Comparison of ENCODE assay signal across 32 cellular contexts in the genomic region with DNA sequence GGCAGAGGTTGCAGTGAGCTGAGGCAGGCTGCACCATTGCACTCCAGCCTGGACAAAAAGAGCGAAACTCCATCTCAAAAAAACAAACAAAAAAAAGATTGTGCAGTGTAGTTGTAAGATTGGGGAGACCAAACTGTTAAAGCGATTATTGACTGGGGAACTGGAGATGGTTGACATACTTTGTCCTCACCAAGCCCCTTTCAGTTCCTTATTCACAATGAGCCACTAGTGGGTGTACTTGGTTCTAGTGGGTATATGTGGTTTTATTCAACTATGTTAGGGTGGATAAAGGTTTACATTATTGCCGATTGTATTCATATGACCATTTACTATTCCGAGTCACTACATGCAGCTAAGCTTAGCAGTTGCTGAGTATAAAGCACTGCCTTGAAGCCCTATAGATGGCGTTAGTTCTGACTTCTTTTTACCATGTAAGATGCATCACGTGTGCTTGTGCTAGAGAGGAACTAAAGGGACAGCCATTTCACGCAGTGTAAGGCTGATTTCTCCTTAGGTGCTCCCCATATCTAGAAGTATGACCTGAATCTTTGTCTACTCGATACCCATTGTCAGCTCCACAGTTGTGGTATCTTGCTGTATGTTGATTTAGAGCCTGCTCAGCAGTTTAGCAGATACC. TPM values are rescaled to one million over a fixed set of nuclear protein-coding genes. Genes with fewer than 3 reads are reported as not detected.
DNase-seq lines count a peak whose midpoint lies in the region; FAIRE-seq and TF ChIP-seq lines count a peak whose summit lies in the region.
"Had no signal": no experiment of that assay in that cellular context is flagged by ENCODE, and none has a peak within 500 bp of the region (broad histone marks: within the 10 kb centered on the region; RNA-seq: fewer than 3 reads in every experiment).

No MANE protein-coding gene starts in this region.

- H3K36me3 ChIP-seq in OCI-LY7 (ENCODE audit: insufficient read depth, low read length) (peaks cover 85% of the 10 kb centered on the region), smooth muscle cell (ENCODE audit: low read depth) (peaks cover 23% of the 10 kb centered on the region)

- POLR2A ChIA-PET in OCI-LY7 (lab: Charles Lee), result interaction anchor here (0.5 to 1.1 kb wide), 6 partner anchors 8 to 426 kb away, joined by 3 to 7 read pairs (median 4); no protein-coding TSS in a partner anchor

- H3K9ac ChIP-seq in smooth muscle cell (ENCODE audit: low read depth), result peak overlapping the region; percentile 17
- H3K9ac ChIP-seq: parathyroid adenoma, SK-N-SH had no signal

- H3K4me1 Mint-ChIP-seq in dendritic cell treated with granulocyte-macrophage colony-stimulating factor and Interleukin-4, amounts not matched to agents 40 ng/mL and 50 ng/mL, for 4 days (ENCODE audit: low read depth), result peaks cover 36% of the 10 kb centered on the region
- H3K4me1 Mint-ChIP-seq: nephron had no signal

- peak overlapping the region; percentile 87 for H3K27ac Mint-ChIP-seq in dendritic cell treated with granulocyte-macrophage colony-stimulating factor and Interleukin-4, amounts not matched to agents 40 ng/mL and 50 ng/mL, for 4 days
- H3K27ac Mint-ChIP-seq: activated CD8-positive, alpha-beta T cell treated with anti-CD3 and anti-CD28 coated beads, Interleukin-2, amount 10 ng/mL, durations not matched to agents 7 days and 5 days; activated naive CD8-positive, alpha-beta T cell treated with anti-CD3 and anti-CD28 coated beads, Interleukin-2, amount 10 ng/mL, durations not matched to agents 7 days and 5 days; nephron; T-helper 17 cell had no signal

- TF ChIP-seq CTCF in OCI-LY7 (conservative IDR thresholded peaks at IDR 0.05; ENCODE audit: low read length), result 0 out of 2 replicates have a peak, but pooled peaks have one; percentile 25
- no peak for TF ChIP-seq CTCF in smooth muscle cell (IDR thresholded peaks at IDR 0.05; ENCODE audit: borderline replicate concordance, insufficient read depth, poor library complexity, severe bottlenecking)

- 87% methylated on average over 8 of the region's 8 CpGs for WGBS in smooth muscle cell (ENCODE audit: low lambda C conversion rate)

- H3K27ac ChIP-seq in OCI-LY7 (ENCODE audit: low read depth, low read length, poor library complexity, severe bottlenecking) (no peak overlapping the region), smooth muscle cell (ENCODE audit: low read depth) (peak overlapping the region; percentile 54)
- H3K27ac ChIP-seq: dorsolateral prefrontal cortex, parathyroid adenoma, right atrium auricular region, transverse colon had no signal

- H3K4me2 ChIP-seq in OCI-LY7 (ENCODE audit: low read length) (no peak overlapping the region), smooth muscle cell (no peak overlapping the region)
- H3K4me2 ChIP-seq: SK-N-SH had no signal

- H3K4me3 Mint-ChIP-seq in dendritic cell treated with granulocyte-macrophage colony-stimulating factor and Interleukin-4, amounts not matched to agents 40 ng/mL and 50 ng/mL, for 4 days, result no peak overlapping the region
- H3K4me3 Mint-ChIP-seq: activated CD8-positive, alpha-beta T cell treated with anti-CD3 and anti-CD28 coated beads, Interleukin-2, amount 10 ng/mL, durations not matched to agents 7 days and 5 days; activated naive CD8-positive, alpha-beta T cell treated with anti-CD3 and anti-CD28 coated beads, Interleukin-2, amount 10 ng/mL, durations not matched to agents 7 days and 5 days; CD14-positive monocyte; nephron; T-helper 17 cell had no signal

- no peaks in the 10 kb centered on the region for H3K27me3 ChIP-seq in smooth muscle cell (ENCODE audit: low read depth)
- H3K27me3 ChIP-seq: dorsolateral prefrontal cortex, right atrium auricular region, transverse colon had no signal

- CTCF ChIA-PET in OCI-LY7 (lab: Charles Lee; ENCODE audit: unreplicated experiment), result no interaction called here

- intact Hi-C loops in OCI-LY7 (cut with micrococcal nuclease; ENCODE audit: unreplicated experiment), result no loop called here
- intact Hi-C loops in dendritic cell treated with granulocyte-macrophage colony-stimulating factor and Interleukin-4, amounts not matched to agents 40 ng/mL and 50 ng/mL, for 4 days (cut with micrococcal nuclease), result no loop called here

- FAIRE-seq in GM12891 (lab: Jason Lieb, UNC), result peak; percentile 71
- FAIRE-seq: GM12892 had no signal

- H2AFZ ChIP-seq in OCI-LY7 (ENCODE audit: low read length) (no peak overlapping the region), smooth muscle cell (ENCODE audit: low read depth) (no peak overlapping the region)
- H2AFZ ChIP-seq: parathyroid adenoma had no signal

- H3K79me2 ChIP-seq in OCI-LY7 (ENCODE audit: insufficient read depth, low read depth, low read length) (no peaks in the 10 kb centered on the region), smooth muscle cell (ENCODE audit: low read depth) (no peaks in the 10 kb centered on the region)
- H3K79me2 ChIP-seq: parathyroid adenoma had no signal

- no TSS peak for BruUV-seq in OCI-LY7 (replicated peaks; lab: Mats Ljungman, UMichigan)

- no peaks in the 10 kb centered on the region for H3K9me3 Mint-ChIP-seq in dendritic cell treated with granulocyte-macrophage colony-stimulating factor and Interleukin-4, amounts not matched to agents 40 ng/mL and 50 ng/mL, for 4 days
- H3K9me3 Mint-ChIP-seq: activated naive CD8-positive, alpha-beta T cell treated with anti-CD3 and anti-CD28 coated beads, Interleukin-2, amount 10 ng/mL, durations not matched to agents 7 days and 5 days; CD14-positive monocyte; nephron had no signal

- no peak for DNase-seq in GM12891 (ENCODE audit: insufficient read length, low spot score)
- DNase-seq in OCI-LY7 (ENCODE audit: low spot score), result no peak
- DNase-seq in smooth muscle cell (lab: John Stamatoyannopoulos, UW; ENCODE audit: unreplicated experiment), result no peak
- DNase-seq in activated T-cell treated with anti-CD3 and anti-CD28 coated beads, Interleukin-2, amount 50 U/mL, for 1 hour, result no peak
- DNase-seq in DMS53 treated with DMSO at 0.1 percent for 48 hours (lab: John Stamatoyannopoulos, UW; ENCODE audit: unreplicated experiment), result no peak
- no peak for DNase-seq in GM03348 (ENCODE audit: low spot score)
- DNase-seq: activated CD8-positive, alpha-beta T cell treated with anti-CD3 and anti-CD28 coated beads, Interleukin-2, amount 10 ng/mL, durations not matched to agents 7 days and 5 days; activated effector memory CD4-positive, alpha-beta T cell treated with Interleukin-2 at 50 U/mL for 16 hours; activated naive CD8-positive, alpha-beta T cell treated with anti-CD3 and anti-CD28 coated beads, Interleukin-2, amount 10 ng/mL, durations not matched to agents 7 days and 5 days; Calu3; DND-41; dorsolateral prefrontal cortex; GOT3; IMR-90; islet precursor cell; NCI-H2081; NCI-H226; NCI-H748 treated with DMSO at 0.1 percent for 48 hours; RPMI8226; SK-N-SH; stimulated activated CD4-positive, alpha-beta T cell treated with anti-CD3 and anti-CD28 coated beads, Interleukin-2, amount 100 ng/mL, for 24 hours; T-helper 17 cell; transverse colon had no signal

- H4K20me1 ChIP-seq in OCI-LY7 (ENCODE audit: insufficient read depth, low read length) (no peaks in the 10 kb centered on the region), smooth muscle cell (ENCODE audit: low read depth) (peaks cover 43% of the 10 kb centered on the region)

- H3K9me2 ChIP-seq in OCI-LY7 (ENCODE audit: insufficient read depth, low read length), result no peaks in the 10 kb centered on the region
- H3K9me2 ChIP-seq: SK-N-SH had no signal

- TF ChIP-seq POLR2A in GM12891 (IDR thresholded peaks at IDR 0.05; ENCODE audit: low read depth, low read length), result 0 out of 2 replicates have a peak, but pooled peaks have one; percentile 19

- no peaks in the 10 kb centered on the region for H3K27me3 Mint-ChIP-seq in dendritic cell treated with granulocyte-macrophage colony-stimulating factor and Interleukin-4, amounts not matched to agents 40 ng/mL and 50 ng/mL, for 4 days
- H3K27me3 Mint-ChIP-seq: activated naive CD8-positive, alpha-beta T cell treated with anti-CD3 and anti-CD28 coated beads, Interleukin-2, amount 10 ng/mL, durations not matched to agents 7 days and 5 days; T-helper 17 cell had no signal

- peaks cover 93% of the 10 kb centered on the region for H3K36me3 Mint-ChIP-seq in dendritic cell treated with granulocyte-macrophage colony-stimulating factor and Interleukin-4, amounts not matched to agents 40 ng/mL and 50 ng/mL, for 4 days (ENCODE audit: low read depth)

- H3K4me3 ChIP-seq in OCI-LY7 (ENCODE audit: low read depth, low read length, poor library complexity, severe bottlenecking) (no peak overlapping the region), smooth muscle cell (no peak overlapping the region)
- H3K4me3 ChIP-seq: dorsolateral prefrontal cortex, right atrium auricular region, transverse colon had no signal

- no peaks in the 10 kb centered on the region for H3F3A ChIP-seq in smooth muscle cell (ENCODE audit: low read depth)

- H3K9me3 ChIP-seq in OCI-LY7 (ENCODE audit: low read length), result no peaks in the 10 kb centered on the region
- no peaks in the 10 kb centered on the region for H3K9me3 ChIP-seq in smooth muscle cell (replicated peaks; ENCODE audit: low read depth)
- H3K9me3 ChIP-seq: right atrium auricular region, SK-N-SH, transverse colon had no signal

- H3K4me1 ChIP-seq in OCI-LY7 (ENCODE audit: insufficient read depth, low read length, poor library complexity, severe bottlenecking), result no peaks in the 10 kb centered on the region
- no peaks in the 10 kb centered on the region for H3K4me1 ChIP-seq in smooth muscle cell (ENCODE audit: low read depth)
- H3K4me1 ChIP-seq: transverse colon had no signal

RNA-seq across cellular contexts. Expression of a gene that starts 12.1 kb away (rescaled TPM):
- 70.1 TPM for polyA plus RNA-seq in GM12891 (2012; ENCODE audit: low read depth, missing spikeins)
- total RNA-seq in OCI-LY7 (2014; rRNA removed; shearing (Covaris generic)), result 59.9 and 61.6 TPM in 2 replicates
- 73.7 and 76.3 TPM in 2 replicates for total RNA-seq in OCI-LY7 (2022)
- total RNA-seq in smooth muscle cell, result 83.1 and 110 TPM in 2 replicates
- polyA plus RNA-seq in smooth muscle cell, result 189 and 194 TPM in 2 replicates

RNA-seq across cellular contexts. Expression of a gene that starts 12.3 kb away (rescaled TPM):
- polyA plus RNA-seq in GM12891 (2012; ENCODE audit: low read depth, missing spikeins), result 1.5 TPM
- total RNA-seq in OCI-LY7 (2014; rRNA removed; shearing (Covaris generic)), result 21.0 and 27.8 TPM in 2 replicates
- total RNA-seq in OCI-LY7 (2022), result 18.5 and 21.1 TPM in 2 replicates
- total RNA-seq in smooth muscle cell, result 7.4 and 8.1 TPM in 2 replicates
- 1.9 and 2.9 TPM in 2 replicates for polyA plus RNA-seq in smooth muscle cell

RNA-seq across cellular contexts. Expression of a gene that starts 23.1 kb away (rescaled TPM):
- polyA plus RNA-seq in GM12891 (2012; ENCODE audit: low read depth, missing spikeins), result not detected
- not detected in 2 replicates for total RNA-seq in OCI-LY7 (2014; rRNA removed; shearing (Covaris generic))
- total RNA-seq in OCI-LY7 (2022) (not detected in 2 replicates), smooth muscle cell (0.58 TPM in 1 of 2 replicates, not detected in the other)
- polyA plus RNA-seq in smooth muscle cell, result 0.84 TPM in 1 of 2 replicates, not detected in the other
- total RNA-seq: activated CD8-positive, alpha-beta T cell treated with anti-CD3 and anti-CD28 coated beads, Interleukin-2, amount 10 ng/mL, durations not matched to agents 7 days and 5 days; activated naive CD8-positive, alpha-beta T cell treated with anti-CD3 and anti-CD28 coated beads, Interleukin-2, amount 10 ng/mL, durations not matched to agents 7 days and 5 days; Calu3; dorsolateral prefrontal cortex; fibroblast of lung; glomerular endothelial cell; IMR-90; liver; right atrium auricular region; T-helper 17 cell; transverse colon had no signal
- polyA plus RNA-seq: CD14-positive monocyte, fibroblast of lung, IMR-90, liver, SK-N-SH had no signal

RNA-seq across cellular contexts. Expression of a gene that starts 36.7 kb away (rescaled TPM):
- not detected for polyA plus RNA-seq in GM12891 (2012; ENCODE audit: low read depth, missing spikeins)
- not detected in 2 replicates for total RNA-seq in OCI-LY7 (2014; rRNA removed; shearing (Covaris generic))
- total RNA-seq in OCI-LY7 (2022) (not detected in 2 replicates), smooth muscle cell (not detected in 2 replicates)
- polyA plus RNA-seq in smooth muscle cell, result not detected in 2 replicates
- total RNA-seq: activated CD8-positive, alpha-beta T cell treated with anti-CD3 and anti-CD28 coated beads, Interleukin-2, amount 10 ng/mL, durations not matched to agents 7 days and 5 days; activated naive CD8-positive, alpha-beta T cell treated with anti-CD3 and anti-CD28 coated beads, Interleukin-2, amount 10 ng/mL, durations not matched to agents 7 days and 5 days; Calu3; fibroblast of lung; glomerular endothelial cell; IMR-90; liver; T-helper 17 cell; transverse colon had no signal
- polyA plus RNA-seq: CD14-positive monocyte, fibroblast of lung, IMR-90, liver had no signal

RNA-seq across cellular contexts. Expression of a gene that starts 42.4 kb away (rescaled TPM):
- not detected for polyA plus RNA-seq in GM12891 (2012; ENCODE audit: low read depth, missing spikeins)
- not detected in 2 replicates for total RNA-seq in OCI-LY7 (2014; rRNA removed; shearing (Covaris generic))
- total RNA-seq in OCI-LY7 (2022) (not detected in 2 replicates), smooth muscle cell (not detected in 2 replicates)
- 0.24 TPM in 1 of 2 replicates, not detected in the other for polyA plus RNA-seq in smooth muscle cell
- total RNA-seq: activated CD8-positive, alpha-beta T cell treated with anti-CD3 and anti-CD28 coated beads, Interleukin-2, amount 10 ng/mL, durations not matched to agents 7 days and 5 days; activated naive CD8-positive, alpha-beta T cell treated with anti-CD3 and anti-CD28 coated beads, Interleukin-2, amount 10 ng/mL, durations not matched to agents 7 days and 5 days; Calu3; fibroblast of lung; glomerular endothelial cell; IMR-90; liver; T-helper 17 cell; transverse colon had no signal
- polyA plus RNA-seq: CD14-positive monocyte, fibroblast of lung, IMR-90, SK-N-SH had no signal
